In the genomic region with DNA sequence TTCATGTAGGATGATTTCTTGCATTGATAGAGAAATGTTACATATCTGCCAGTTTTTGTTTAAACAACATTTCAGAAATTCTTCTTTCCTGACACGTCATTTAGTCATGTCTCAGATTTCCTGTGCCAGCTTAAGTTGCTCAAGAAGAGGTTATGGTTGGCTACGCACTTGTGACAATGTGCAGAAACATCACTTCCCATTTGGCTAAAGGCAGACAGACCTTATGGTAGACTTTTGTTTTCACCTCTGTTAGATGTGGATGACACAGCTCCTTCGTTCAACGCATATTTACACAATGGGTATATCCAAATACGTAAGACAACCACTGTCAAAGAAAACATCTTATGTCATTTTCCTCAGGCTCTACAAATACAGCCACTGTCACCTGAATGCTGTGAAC, we compare ENCODE assay signal across 8 cellular contexts.
DNase-seq lines count a peak whose midpoint lies in the region; ATAC-seq lines count a peak whose summit lies in the region.

No MANE protein-coding gene starts in this region.

- no peaks in the 10 kb centered on the region for H3K9me3 Mint-ChIP-seq in activated T-helper 17 cell treated with anti-CD3 and anti-CD28 coated beads, Interleukin-2, amount 50 U/mL, for 72 hours

- peak; percentile 92 for DNase-seq in CD1c-positive myeloid dendritic cell (ENCODE audit: extremely low spot score)
- no peak for DNase-seq in RPMI8226
- DNase-seq in NCI-H1092 treated with DMSO at 0.1 percent for 48 hours (lab: John Stamatoyannopoulos, UW), result no peak
- no peak for DNase-seq in activated naive CD4-positive, alpha-beta T cell (lab: John Stamatoyannopoulos, UW)

- no peaks in the 10 kb centered on the region for H3K36me3 Mint-ChIP-seq in activated T-helper 17 cell treated with anti-CD3 and anti-CD28 coated beads, Interleukin-2, amount 50 U/mL, for 72 hours (ENCODE audit: low read depth)

- ATAC-seq in GM21381 (IDR thresholded peaks at IDR 0.05; ENCODE audit: unreplicated experiment) (peak; percentile 74), HG03571 (IDR thresholded peaks at IDR 0.05; ENCODE audit: unreplicated experiment) (peak; percentile 81)
- peak; percentile 43 for ATAC-seq in activated T-helper 17 cell treated with anti-CD3 and anti-CD28 coated beads, Interleukin-2, amount 50 U/mL, for 72 hours (replicated peaks)

- no peaks in the 10 kb centered on the region for H3K4me1 Mint-ChIP-seq in activated T-helper 17 cell treated with anti-CD3 and anti-CD28 coated beads, Interleukin-2, amount 50 U/mL, for 72 hours

- H3K27ac ChIP-seq in layer of hippocampus (ENCODE audit: low read depth, low read length), result peak overlapping the region; percentile 58

- H3K27me3 ChIP-seq in layer of hippocampus (ENCODE audit: control insufficient read depth, insufficient read depth, low read length), result no peaks in the 10 kb centered on the region

- H3K27me3 Mint-ChIP-seq in activated T-helper 17 cell treated with anti-CD3 and anti-CD28 coated beads, Interleukin-2, amount 50 U/mL, for 72 hours, result peaks cover 17% of the 10 kb centered on the region

- H3K4me3 Mint-ChIP-seq in activated T-helper 17 cell treated with anti-CD3 and anti-CD28 coated beads, Interleukin-2, amount 50 U/mL, for 72 hours, result no peak overlapping the region

- H3K27ac Mint-ChIP-seq in activated T-helper 17 cell treated with anti-CD3 and anti-CD28 coated beads, Interleukin-2, amount 50 U/mL, for 72 hours, result no peak overlapping the region
